Comparison of ENCODE assay signal across 11 cellular contexts in the genomic region with DNA sequence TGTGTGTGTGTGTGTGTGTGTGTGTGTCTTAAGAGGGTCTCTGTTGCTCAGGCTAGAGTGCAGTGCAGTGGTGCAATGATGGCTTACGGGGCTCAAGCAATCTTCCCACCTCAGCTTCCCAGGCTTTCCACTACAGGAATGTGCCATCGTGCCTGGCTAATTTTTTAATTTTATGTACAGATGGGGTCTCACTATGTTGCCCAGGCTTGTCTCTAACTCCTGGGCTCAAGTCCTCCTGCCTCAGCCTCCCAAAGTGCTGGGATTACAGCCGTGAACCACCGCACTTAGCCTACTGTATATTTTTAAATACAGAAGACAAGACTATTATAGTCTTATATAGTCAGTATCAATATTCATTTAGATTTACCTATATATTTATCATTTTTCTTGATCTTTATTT.
"Had no signal": no experiment of that assay in that cellular context is flagged by ENCODE, and none has a peak within 500 bp of the region (broad histone marks: within the 10 kb centered on the region; RNA-seq: fewer than 3 reads in every experiment).

No MANE protein-coding gene starts in this region.

- ATAC-seq: GM23338, HCT116 had no signal

- H3K9me3 ChIP-seq: HAP-1 had no signal

- H3K9ac ChIP-seq: GM23248 had no signal

- H3K4me3 ChIP-seq: GM23248, GM23338, HAP-1 had no signal

- FAIRE-seq: H1, H54 had no signal

- DNase-seq: GM23248, GOT3, H7, H9, HCEC 1CT, HFFc6 had no signal

- H3K36me3 ChIP-seq: HAP-1 had no signal

- H2AFZ ChIP-seq: GM23248, GM23338 had no signal

- H3K27ac ChIP-seq: GM23248 had no signal

- H3K4me2 ChIP-seq: GM23338 had no signal
